Comparison of ENCODE assay signal across 15 cellular contexts in genomic region chr18:44564922-44565321, GRCh38.
DNase-seq lines count a peak whose midpoint lies in the region; ATAC-seq, FAIRE-seq and TF ChIP-seq lines count a peak whose summit lies in the region.
"Had no signal": no experiment of that assay in that cellular context is flagged by ENCODE, and none has a peak within 500 bp of the region (broad histone marks: within the 10 kb centered on the region; RNA-seq: fewer than 3 reads in every experiment).

No MANE protein-coding gene starts in this region.

- TF ChIP-seq CTCF in astrocyte of the spinal cord (IDR thresholded peaks at IDR 0.05; ENCODE audit: low read depth, low read length) (no peak), gastroesophageal sphincter (IDR thresholded peaks at IDR 0.05) (no peak), upper lobe of right lung (IDR thresholded peaks at IDR 0.05) (no peak)

- POLR2A ChIA-PET in activated CD4-positive, alpha-beta T cell treated with anti-CD3 and anti-CD28 coated beads, Interleukin-2, amount 10 ng/mL, durations not matched to agents 7 days and 5 days (lab: Charles Lee) = no interaction called here

- no peak overlapping the region for H3K4me3 Mint-ChIP-seq in activated CD4-positive, alpha-beta T cell treated with anti-CD3 and anti-CD28 coated beads, Interleukin-2, amount 10 ng/mL, durations not matched to agents 24 days and 14 days
- H3K4me3 Mint-ChIP-seq in activated CD4-positive, alpha-beta T cell treated with anti-CD3 and anti-CD28 coated beads, Interleukin-2, amount 10 ng/mL, durations not matched to agents 7 days and 5 days = no peak overlapping the region
- H3K4me3 Mint-ChIP-seq: activated naive CD8-positive, alpha-beta T cell treated with anti-CD3 and anti-CD28 coated beads for 36 hours; dendritic cell treated with granulocyte-macrophage colony-stimulating factor and Interleukin-4, amounts not matched to agents 40 ng/mL and 50 ng/mL, for 4 days had no signal

- H3K27ac ChIP-seq in gastroesophageal sphincter (peak overlapping the region; percentile 3 to 61 (median 40)), upper lobe of right lung (no peak overlapping the region)
- H3K27ac ChIP-seq: parathyroid adenoma had no signal

- H3K4me1 ChIP-seq in gastroesophageal sphincter = peaks cover 0 to 6% (median 3%) of the 10 kb centered on the region in 3 donors
- no peaks in the 10 kb centered on the region for H3K4me1 ChIP-seq in upper lobe of right lung
- H3K4me1 ChIP-seq: parathyroid adenoma had no signal

- H3K4me1 Mint-ChIP-seq in activated CD4-positive, alpha-beta T cell treated with anti-CD3 and anti-CD28 coated beads, Interleukin-2, amount 10 ng/mL, durations not matched to agents 24 days and 14 days = no peaks in the 10 kb centered on the region
- no peaks in the 10 kb centered on the region for H3K4me1 Mint-ChIP-seq in activated CD4-positive, alpha-beta T cell treated with anti-CD3 and anti-CD28 coated beads, Interleukin-2, amount 10 ng/mL, durations not matched to agents 7 days and 5 days
- H3K4me1 Mint-ChIP-seq: activated naive CD8-positive, alpha-beta T cell treated with anti-CD3 and anti-CD28 coated beads for 36 hours had no signal

- H3K27ac Mint-ChIP-seq in activated CD4-positive, alpha-beta T cell treated with anti-CD3 and anti-CD28 coated beads, Interleukin-2, amount 10 ng/mL, durations not matched to agents 24 days and 14 days = peak overlapping the region; percentile 17
- H3K27ac Mint-ChIP-seq in activated CD4-positive, alpha-beta T cell treated with anti-CD3 and anti-CD28 coated beads, Interleukin-2, amount 10 ng/mL, durations not matched to agents 7 days and 5 days = no peak overlapping the region
- H3K27ac Mint-ChIP-seq: activated naive CD8-positive, alpha-beta T cell treated with anti-CD3 and anti-CD28 coated beads for 36 hours had no signal

- H3K4me3 ChIP-seq in astrocyte of the spinal cord (ENCODE audit: low read depth, low read length) (no peak overlapping the region), gastroesophageal sphincter (no peak overlapping the region), upper lobe of right lung (no peak overlapping the region)

- DNase-seq in activated CD4-positive, alpha-beta T cell treated with anti-CD3 and anti-CD28 coated beads, Interleukin-2, amount 10 ng/mL, durations not matched to agents 24 days and 14 days = no peak
- DNase-seq in activated CD4-positive, alpha-beta T cell treated with anti-CD3 and anti-CD28 coated beads, Interleukin-2, amount 10 ng/mL, durations not matched to agents 7 days and 5 days = no peak
- peak; percentile 49 for DNase-seq in astrocyte of the spinal cord (ENCODE audit: low read depth, low spot score)
- DNase-seq in upper lobe of right lung = no peak
- no peak for DNase-seq in hepatic stellate cell (ENCODE audit: low spot score)
- DNase-seq in OCI-M1 (lab: John Stamatoyannopoulos, UW) = no peak
- no peak for DNase-seq in RCC 7860 (ENCODE audit: low spot score)
- DNase-seq: activated naive CD8-positive, alpha-beta T cell treated with anti-CD3 and anti-CD28 coated beads for 36 hours; DMS79; NCI-H1436 had no signal

- H3K27me3 ChIP-seq in gastroesophageal sphincter (no peaks in the 10 kb centered on the region), upper lobe of right lung (no peaks in the 10 kb centered on the region)

- FAIRE-seq in RCC 7860 (lab: Jason Lieb, UNC) = no peak
- FAIRE-seq: HTR-8/SVneo, urothelium cell line had no signal

- CTCF ChIA-PET in activated CD4-positive, alpha-beta T cell treated with anti-CD3 and anti-CD28 coated beads, Interleukin-2, amount 10 ng/mL, durations not matched to agents 7 days and 5 days (lab: Charles Lee) = interaction anchor here (1.1 kb wide), 1 partner anchor 611 kb away, joined by 3 read pairs; no protein-coding TSS in a partner anchor

- no peak for TF ChIP-seq POLR2A in gastroesophageal sphincter (IDR thresholded peaks at IDR 0.05)

- no peak for TF ChIP-seq EP300 in gastroesophageal sphincter (IDR thresholded peaks at IDR 0.05)

- peaks cover 4% of the 10 kb centered on the region for H3K9me3 Mint-ChIP-seq in activated CD4-positive, alpha-beta T cell treated with anti-CD3 and anti-CD28 coated beads, Interleukin-2, amount 10 ng/mL, durations not matched to agents 24 days and 14 days
- no peaks in the 10 kb centered on the region for H3K9me3 Mint-ChIP-seq in activated CD4-positive, alpha-beta T cell treated with anti-CD3 and anti-CD28 coated beads, Interleukin-2, amount 10 ng/mL, durations not matched to agents 7 days and 5 days
- H3K9me3 Mint-ChIP-seq: activated naive CD8-positive, alpha-beta T cell treated with anti-CD3 and anti-CD28 coated beads for 36 hours; dendritic cell treated with granulocyte-macrophage colony-stimulating factor and Interleukin-4, amounts not matched to agents 40 ng/mL and 50 ng/mL, for 4 days had no signal

- intact Hi-C loops in activated CD4-positive, alpha-beta T cell treated with anti-CD3 and anti-CD28 coated beads, Interleukin-2, amount 10 ng/mL, durations not matched to agents 24 days and 14 days (cut with micrococcal nuclease) = no loop called here
- intact Hi-C loops in upper lobe of right lung (cut with DNase I) = no loop called here

- ATAC-seq in gastroesophageal sphincter (peak; percentile 68), upper lobe of right lung (peak; percentile 49)

- in situ Hi-C loops in astrocyte of the spinal cord (cut with HindIII; ENCODE audit: low sequenced_read_pairs) = no loop called here

- peaks cover 4% of the 10 kb centered on the region for H3K27me3 Mint-ChIP-seq in activated CD4-positive, alpha-beta T cell treated with anti-CD3 and anti-CD28 coated beads, Interleukin-2, amount 10 ng/mL, durations not matched to agents 24 days and 14 days
- H3K27me3 Mint-ChIP-seq in activated CD4-positive, alpha-beta T cell treated with anti-CD3 and anti-CD28 coated beads, Interleukin-2, amount 10 ng/mL, durations not matched to agents 7 days and 5 days = peaks cover 2% of the 10 kb centered on the region
- H3K27me3 Mint-ChIP-seq: activated naive CD8-positive, alpha-beta T cell treated with anti-CD3 and anti-CD28 coated beads for 36 hours; dendritic cell treated with granulocyte-macrophage colony-stimulating factor and Interleukin-4, amounts not matched to agents 40 ng/mL and 50 ng/mL, for 4 days had no signal

- H3K36me3 ChIP-seq in gastroesophageal sphincter = no peaks in the 10 kb centered on the region
- no peaks in the 10 kb centered on the region for H3K36me3 ChIP-seq in upper lobe of right lung

- H3K9me3 ChIP-seq in gastroesophageal sphincter (no peaks in the 10 kb centered on the region), upper lobe of right lung (no peaks in the 10 kb centered on the region)

- no peaks in the 10 kb centered on the region for H3K36me3 Mint-ChIP-seq in activated CD4-positive, alpha-beta T cell treated with anti-CD3 and anti-CD28 coated beads, Interleukin-2, amount 10 ng/mL, durations not matched to agents 24 days and 14 days (ENCODE audit: low read depth)
- H3K36me3 Mint-ChIP-seq in activated CD4-positive, alpha-beta T cell treated with anti-CD3 and anti-CD28 coated beads, Interleukin-2, amount 10 ng/mL, durations not matched to agents 7 days and 5 days (ENCODE audit: low read depth) = no peaks in the 10 kb centered on the region
- H3K36me3 Mint-ChIP-seq: activated naive CD8-positive, alpha-beta T cell treated with anti-CD3 and anti-CD28 coated beads for 36 hours had no signal
